In the genomic region with DNA sequence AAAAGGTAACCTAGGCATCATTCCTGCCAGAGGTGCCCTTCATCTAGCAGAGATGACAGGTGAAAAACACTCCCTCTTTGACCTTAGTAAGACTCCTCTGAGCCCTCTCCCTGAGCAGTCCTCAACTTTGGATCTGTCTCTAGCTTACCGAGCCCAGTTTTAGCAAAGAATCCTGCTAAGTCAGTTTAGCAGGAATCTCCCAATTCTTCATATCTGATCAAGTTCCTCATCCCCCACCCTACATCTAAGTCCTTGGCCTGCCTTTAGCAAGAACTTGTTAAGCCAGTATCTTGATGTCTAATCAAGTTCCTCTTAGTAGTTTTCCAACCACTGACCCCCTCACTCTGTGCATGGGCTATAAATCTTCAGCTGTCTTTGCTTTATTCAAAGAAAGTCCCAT, we compare ENCODE assay signal across 30 cellular contexts.
"Had no signal": no experiment of that assay in that cellular context is flagged by ENCODE, and none has a peak within 500 bp of the region (broad histone marks: within the 10 kb centered on the region; RNA-seq: fewer than 3 reads in every experiment).

No MANE protein-coding gene starts in this region.

- H3K9me3 Mint-ChIP-seq: activated B cell treated with CpG ODN at 0.5 μM for 24 hours; activated CD8-positive, alpha-beta T cell treated with anti-CD3 and anti-CD28 coated beads for 36 hours; activated naive CD4-positive, alpha-beta T cell treated with anti-CD3 and anti-CD28 coated beads for 36 hours; activated naive CD4-positive, alpha-beta T cell treated with anti-CD3 and anti-CD28 coated beads, Interleukin-2, amount 50 U/mL, for 24 hours; activated naive CD8-positive, alpha-beta T cell treated with anti-CD3 and anti-CD28 coated beads for 36 hours; activated naive CD8-positive, alpha-beta T cell treated with anti-CD3 and anti-CD28 coated beads, Interleukin-2, amount 50 U/mL, for 24 hours; activated T-cell treated with anti-CD3 and anti-CD28 coated beads, Interleukin-2, amount 50 U/mL, for 4 hours; activated T-helper 17 cell treated with anti-CD3 and anti-CD28 coated beads, Interleukin-2, amount 50 U/mL, for 72 hours; effector memory CD8-positive, alpha-beta T cell; T-helper 2 cell treated with Interferon-gamma antibody and Interleukin-4, amounts not matched to agents 5 μg/mL and 100 μg/mL, for 36 hours had no signal

- H3K4me3 Mint-ChIP-seq: activated B cell treated with CpG ODN at 0.5 μM for 24 hours; activated CD8-positive, alpha-beta T cell treated with anti-CD3 and anti-CD28 coated beads for 36 hours; activated naive CD4-positive, alpha-beta T cell treated with anti-CD3 and anti-CD28 coated beads for 36 hours; activated naive CD4-positive, alpha-beta T cell treated with anti-CD3 and anti-CD28 coated beads, Interleukin-2, amount 50 U/mL, for 24 hours; activated naive CD8-positive, alpha-beta T cell treated with anti-CD3 and anti-CD28 coated beads for 36 hours; activated naive CD8-positive, alpha-beta T cell treated with anti-CD3 and anti-CD28 coated beads, Interleukin-2, amount 50 U/mL, for 24 hours; activated T-cell treated with anti-CD3 and anti-CD28 coated beads, Interleukin-2, amount 50 U/mL, for 4 hours; activated T-helper 17 cell treated with anti-CD3 and anti-CD28 coated beads, Interleukin-2, amount 50 U/mL, for 72 hours; effector memory CD8-positive, alpha-beta T cell; T-helper 2 cell treated with Interferon-gamma antibody and Interleukin-4, amounts not matched to agents 5 μg/mL and 100 μg/mL, for 36 hours had no signal

- H3K4me1 Mint-ChIP-seq: activated B cell treated with CpG ODN at 0.5 μM for 24 hours; activated naive CD4-positive, alpha-beta T cell treated with anti-CD3 and anti-CD28 coated beads, Interleukin-2, amount 50 U/mL, for 24 hours; activated naive CD8-positive, alpha-beta T cell treated with anti-CD3 and anti-CD28 coated beads for 36 hours; activated naive CD8-positive, alpha-beta T cell treated with anti-CD3 and anti-CD28 coated beads, Interleukin-2, amount 50 U/mL, for 24 hours; activated T-helper 17 cell treated with anti-CD3 and anti-CD28 coated beads, Interleukin-2, amount 50 U/mL, for 72 hours had no signal

- ATAC-seq: activated CD4-positive, CD25-positive, alpha-beta regulatory T cell treated with anti-CD3 and anti-CD28 coated beads, Interleukin-2, amount 50 U/mL, for 24 hours; activated CD8-positive, alpha-beta T cell treated with anti-CD3 and anti-CD28 coated beads for 36 hours; activated naive CD8-positive, alpha-beta T cell treated with anti-CD3 and anti-CD28 coated beads, Interleukin-2, amount 50 U/mL, for 24 hours; activated T-cell treated with anti-CD3 and anti-CD28 coated beads, Interleukin-2, amount 50 U/mL, for 4 hours; activated T-helper 17 cell treated with anti-CD3 and anti-CD28 coated beads, Interleukin-2, amount 50 U/mL, for 72 hours; effector memory CD8-positive, alpha-beta T cell; foreskin keratinocyte; gastrocnemius medialis; heart left ventricle had no signal

- H3K27me3 Mint-ChIP-seq: activated B cell treated with CpG ODN at 0.5 μM for 24 hours; activated CD8-positive, alpha-beta T cell treated with anti-CD3 and anti-CD28 coated beads for 36 hours; activated naive CD4-positive, alpha-beta T cell treated with anti-CD3 and anti-CD28 coated beads, Interleukin-2, amount 50 U/mL, for 24 hours; activated naive CD8-positive, alpha-beta T cell treated with anti-CD3 and anti-CD28 coated beads for 36 hours; activated T-helper 17 cell treated with anti-CD3 and anti-CD28 coated beads, Interleukin-2, amount 50 U/mL, for 72 hours; effector memory CD8-positive, alpha-beta T cell had no signal

- H3K27ac Mint-ChIP-seq: activated B cell treated with CpG ODN at 0.5 μM for 24 hours; activated CD8-positive, alpha-beta T cell treated with anti-CD3 and anti-CD28 coated beads for 36 hours; activated naive CD4-positive, alpha-beta T cell treated with anti-CD3 and anti-CD28 coated beads for 36 hours; activated naive CD4-positive, alpha-beta T cell treated with anti-CD3 and anti-CD28 coated beads, Interleukin-2, amount 50 U/mL, for 24 hours; activated naive CD8-positive, alpha-beta T cell treated with anti-CD3 and anti-CD28 coated beads for 36 hours; activated naive CD8-positive, alpha-beta T cell treated with anti-CD3 and anti-CD28 coated beads, Interleukin-2, amount 50 U/mL, for 24 hours; activated T-helper 17 cell treated with anti-CD3 and anti-CD28 coated beads, Interleukin-2, amount 50 U/mL, for 72 hours; T-helper 2 cell treated with Interferon-gamma antibody and Interleukin-4, amounts not matched to agents 5 μg/mL and 100 μg/mL, for 36 hours had no signal

- DNase-seq: activated B cell treated with CpG ODN at 0.5 μM for 24 hours; activated CD4-positive, alpha-beta T cell treated with anti-CD3 and anti-CD28 coated beads for 48 hours; activated CD4-positive, alpha-beta T cell treated with anti-CD3 and anti-CD28 coated beads, Interleukin-2, amount 50 U/mL, for 1 hour; activated CD4-positive, alpha-beta T cell treated with anti-CD3 and anti-CD28 coated beads, Interleukin-2, amount 50 U/mL, for 48 hours; activated CD8-positive, alpha-beta memory T cell treated with anti-CD3 and anti-CD28 coated beads for 24 hours; activated CD8-positive, alpha-beta T cell treated with anti-CD3 and anti-CD28 coated beads for 36 hours; activated effector memory CD4-positive, alpha-beta T cell treated with anti-CD3 and anti-CD28 coated beads, Interleukin-2, amount 50 U/mL, for 16 hours; activated naive CD4-positive, alpha-beta T cell treated with anti-CD3 and anti-CD28 coated beads for 36 hours; activated naive CD8-positive, alpha-beta T cell treated with anti-CD3 and anti-CD28 coated beads for 36 hours; activated naive CD8-positive, alpha-beta T cell treated with anti-CD3 and anti-CD28 coated beads, Interleukin-2, amount 50 U/mL, for 24 hours; activated T-cell treated with anti-CD3 and anti-CD28 coated beads, Interleukin-2, amount 50 U/mL, for 4 hours; adrenal gland; amygdala; aorta; caudate nucleus; cortex of kidney; dermis blood vessel endothelial cell; effector CD4-positive, alpha-beta T cell; effector memory CD8-positive, alpha-beta T cell; erythroblast; foreskin keratinocyte; gastrocnemius medialis; glutamatergic neuron; heart left ventricle; T1000; WERI-Rb-1 had no signal

- H3K36me3 Mint-ChIP-seq: activated naive CD4-positive, alpha-beta T cell treated with anti-CD3 and anti-CD28 coated beads, Interleukin-2, amount 50 U/mL, for 24 hours; activated naive CD8-positive, alpha-beta T cell treated with anti-CD3 and anti-CD28 coated beads for 36 hours had no signal
